Comparison of ENCODE assay signal across 1 cellular context in the genomic region with DNA sequence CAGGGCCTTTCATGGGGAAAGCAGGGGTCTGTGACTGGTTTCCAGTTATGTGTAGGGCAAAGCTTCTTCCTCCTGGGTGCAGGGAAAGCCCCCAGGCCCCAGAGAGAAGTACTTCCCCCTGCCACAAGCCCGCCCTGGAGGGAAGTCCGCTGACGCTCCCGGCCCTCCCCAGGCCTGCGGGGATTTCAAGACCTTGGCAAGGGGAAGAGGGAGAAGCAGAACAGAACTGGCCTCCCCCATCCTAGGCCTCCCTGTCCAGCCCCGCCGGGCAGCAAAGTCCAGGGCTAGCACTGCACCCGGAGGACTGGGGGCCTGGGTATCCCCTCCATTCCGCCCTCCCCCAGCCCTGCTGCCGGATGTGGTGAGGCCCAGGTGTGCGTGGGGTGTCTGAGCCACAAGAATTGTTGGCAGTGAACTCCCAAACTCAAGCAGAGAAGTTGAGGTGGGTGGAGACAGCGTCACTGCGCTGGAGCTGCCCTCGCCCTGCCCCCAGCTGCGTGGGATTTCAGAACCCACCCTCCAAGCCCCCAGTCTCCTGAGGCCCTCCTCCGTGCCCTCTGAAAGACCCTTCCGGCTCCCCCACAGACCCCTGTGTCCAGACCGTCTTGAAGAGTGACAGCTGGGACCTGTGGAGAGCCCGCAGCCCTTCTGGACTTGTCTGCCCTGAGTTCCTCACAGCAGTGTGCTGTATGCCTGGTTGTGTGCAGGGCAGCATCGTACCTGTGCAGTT.
TF ChIP-seq lines count a peak whose summit lies in the region.

No MANE protein-coding gene starts in this region.

TF ChIP-seq in WTC11, 78 proteins besides CTCF, POLR2A, EP300 and RAD21 (continued from another document):
- TF ChIP-seq SP1 (CRISPR knock-in tag; conservative IDR thresholded peaks at IDR 0.05) (no peak), HMGA2 (CRISPR knock-in tag; IDR thresholded peaks at IDR 0.05) (no peak), ELF4 (CRISPR knock-in tag; IDR thresholded peaks at IDR 0.05; ENCODE audit: low read depth) (no peak), ZNF416 (CRISPR knock-in tag; IDR thresholded peaks at IDR 0.05) (no peak), ESRRA (CRISPR knock-in tag; IDR thresholded peaks at IDR 0.05; ENCODE audit: borderline replicate concordance) (no peak), KAT7 (CRISPR knock-in tag; IDR thresholded peaks at IDR 0.05; ENCODE audit: borderline replicate concordance) (no peak), ZNF121 (CRISPR knock-in tag; IDR thresholded peaks at IDR 0.05) (no peak)
- TF ChIP-seq, protein P1, sequence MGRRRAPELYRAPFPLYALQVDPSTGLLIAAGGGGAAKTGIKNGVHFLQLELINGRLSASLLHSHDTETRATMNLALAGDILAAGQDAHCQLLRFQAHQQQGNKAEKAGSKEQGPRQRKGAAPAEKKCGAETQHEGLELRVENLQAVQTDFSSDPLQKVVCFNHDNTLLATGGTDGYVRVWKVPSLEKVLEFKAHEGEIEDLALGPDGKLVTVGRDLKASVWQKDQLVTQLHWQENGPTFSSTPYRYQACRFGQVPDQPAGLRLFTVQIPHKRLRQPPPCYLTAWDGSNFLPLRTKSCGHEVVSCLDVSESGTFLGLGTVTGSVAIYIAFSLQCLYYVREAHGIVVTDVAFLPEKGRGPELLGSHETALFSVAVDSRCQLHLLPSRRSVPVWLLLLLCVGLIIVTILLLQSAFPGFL (CRISPR knock-in tag; IDR thresholded peaks at IDR 0.05; ENCODE audit: borderline replicate concordance), result no peak
- TF ChIP-seq, protein P2, sequence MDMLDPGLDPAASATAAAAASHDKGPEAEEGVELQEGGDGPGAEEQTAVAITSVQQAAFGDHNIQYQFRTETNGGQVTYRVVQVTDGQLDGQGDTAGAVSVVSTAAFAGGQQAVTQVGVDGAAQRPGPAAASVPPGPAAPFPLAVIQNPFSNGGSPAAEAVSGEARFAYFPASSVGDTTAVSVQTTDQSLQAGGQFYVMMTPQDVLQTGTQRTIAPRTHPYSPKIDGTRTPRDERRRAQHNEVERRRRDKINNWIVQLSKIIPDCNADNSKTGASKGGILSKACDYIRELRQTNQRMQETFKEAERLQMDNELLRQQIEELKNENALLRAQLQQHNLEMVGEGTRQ (CRISPR knock-in tag; IDR thresholded peaks at IDR 0.05), result no peak
- TF ChIP-seq, protein P3, sequence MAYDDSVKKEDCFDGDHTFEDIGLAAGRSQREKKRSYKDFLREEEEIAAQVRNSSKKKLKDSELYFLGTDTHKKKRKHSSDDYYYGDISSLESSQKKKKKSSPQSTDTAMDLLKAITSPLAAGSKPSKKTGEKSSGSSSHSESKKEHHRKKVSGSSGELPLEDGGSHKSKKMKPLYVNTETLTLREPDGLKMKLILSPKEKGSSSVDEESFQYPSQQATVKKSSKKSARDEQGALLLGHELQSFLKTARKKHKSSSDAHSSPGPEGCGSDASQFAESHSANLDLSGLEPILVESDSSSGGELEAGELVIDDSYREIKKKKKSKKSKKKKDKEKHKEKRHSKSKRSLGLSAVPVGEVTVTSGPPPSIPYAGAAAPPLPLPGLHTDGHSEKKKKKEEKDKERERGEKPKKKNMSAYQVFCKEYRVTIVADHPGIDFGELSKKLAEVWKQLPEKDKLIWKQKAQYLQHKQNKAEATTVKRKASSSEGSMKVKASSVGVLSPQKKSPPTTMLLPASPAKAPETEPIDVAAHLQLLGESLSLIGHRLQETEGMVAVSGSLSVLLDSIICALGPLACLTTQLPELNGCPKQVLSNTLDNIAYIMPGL (CRISPR knock-in tag; IDR thresholded peaks at IDR 0.05), result no peak
